1 cellular context compared by ENCODE assay signal in genomic region chr18:212780-213179, GRCh38.
A peak's percentile ranks its signal among the peaks of the same experiment; 100 is the strongest.
TF ChIP-seq lines count a peak whose summit lies in the region.

No MANE protein-coding gene starts in this region.

TF ChIP-seq in K562, 482 proteins besides CTCF, POLR2A, EP300 and RAD21:
- TF ChIP-seq ZNF140 (CRISPR knock-in tag; IDR thresholded peaks at IDR 0.05), result no peak
- no peak for TF ChIP-seq FOSL1 (tag; conservative IDR thresholded peaks at IDR 0.05)
- no peak for TF ChIP-seq TFAM (CRISPR knock-in tag; conservative IDR thresholded peaks at IDR 0.05)
- TF ChIP-seq GTF3C2 (IDR thresholded peaks at IDR 0.05; ENCODE audit: borderline replicate concordance, extremely low read depth, insufficient read length), result no peak
- no peak for TF ChIP-seq HOXB6 (CRISPR knock-in tag; IDR thresholded peaks at IDR 0.05; ENCODE audit: borderline replicate concordance)
- TF ChIP-seq SIRT6 (IDR thresholded peaks at IDR 0.05; ENCODE audit: low read depth, low read length), result no peak
- TF ChIP-seq RFX5 (IDR thresholded peaks at IDR 0.05; ENCODE audit: low read depth, low read length), result no peak
- TF ChIP-seq NCOA4 (IDR thresholded peaks at IDR 0.05; ENCODE audit: partially characterized antibody), result no peak
- TF ChIP-seq ATF3 (IDR thresholded peaks at IDR 0.05), result peak; percentile 28; the same call in 1 of the 2 replicates
- TF ChIP-seq ATF3 (CRISPR knock-in tag; conservative IDR thresholded peaks at IDR 0.05), result no peak
- no peak for TF ChIP-seq CEBPG (CRISPR knock-in tag; IDR thresholded peaks at IDR 0.05)
- TF ChIP-seq CEBPG (tag; conservative IDR thresholded peaks at IDR 0.05 in 1 of 2, IDR thresholded peaks at IDR 0.05 in 1 of 2), result peak; percentile 48 to 60; a peak in 3 of 4 replicates
- TF ChIP-seq RAD51 (IDR thresholded peaks at IDR 0.05; ENCODE audit: borderline replicate concordance, low read depth), result no peak
- TF ChIP-seq CEBPB (tag; IDR thresholded peaks at IDR 0.05), result peak; percentile 67
- no peak for TF ChIP-seq FOXK2 (conservative IDR thresholded peaks at IDR 0.05 in 1 of 2, IDR thresholded peaks at IDR 0.05 in 1 of 2; ENCODE audit: low read depth in 2 of 2)
- TF ChIP-seq RNF2 (IDR thresholded peaks at IDR 0.05), result no peak
